ENCODE assay signal across 8 cellular contexts in the genomic region with DNA sequence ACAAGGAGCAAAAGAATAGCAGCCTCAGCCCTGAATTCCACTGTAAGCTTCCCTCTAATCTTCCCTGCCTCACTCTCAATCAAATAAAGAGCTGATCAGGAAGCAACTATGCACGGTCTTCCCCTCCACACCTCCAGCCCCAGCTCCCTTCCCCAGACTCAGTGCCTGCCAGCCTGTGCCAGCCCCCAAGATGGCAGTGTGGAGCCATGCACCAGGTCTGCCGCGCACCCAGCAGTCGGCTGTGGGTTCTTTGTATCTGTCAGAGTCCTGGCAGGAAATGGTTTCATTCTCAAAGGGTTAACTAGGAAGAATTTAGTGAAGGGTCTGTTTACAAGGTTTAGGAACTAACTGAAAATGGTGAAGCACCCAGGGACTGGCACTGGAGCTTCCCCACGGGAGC.
A peak's percentile ranks its signal among the peaks of the same experiment; 100 is the strongest.
DNase-seq lines count a peak whose midpoint lies in the region; ATAC-seq and TF ChIP-seq lines count a peak whose summit lies in the region.
"Not testable (repeated sequence)": the region's sequence is repeated elsewhere in the genome, so short reads cannot be mapped to it uniquely, and the experiment has no call there.

No MANE protein-coding gene starts in this region.

- not testable (repeated sequence) for H3K4me3 ChIP-seq in Peyer's patch, left ventricle myocardium inferior

- H3K27me3 Mint-ChIP-seq in activated CD4-positive, alpha-beta memory T cell treated with anti-CD3 and anti-CD28 coated beads, Interleukin-2, amount 10 ng/mL, durations not matched to agents 7 days and 5 days; MCF 10A (ENCODE audit: insufficient read depth, unreplicated experiment): not testable (repeated sequence)

- POLR2A ChIA-PET in activated CD4-positive, alpha-beta memory T cell treated with anti-CD3 and anti-CD28 coated beads, Interleukin-2, amount 10 ng/mL, durations not matched to agents 7 days and 5 days (lab: Charles Lee); MCF 10A (lab: Yijun Ruan, JAX): not testable (repeated sequence)

- not testable (repeated sequence) for H3K27me3 ChIP-seq in Peyer's patch; left ventricle myocardium inferior (ENCODE audit: low read depth)

- not testable (repeated sequence) for H3K36me3 ChIP-seq in Peyer's patch, left ventricle myocardium inferior

- not testable (repeated sequence) for BruUV-seq in MCF 10A (replicated peaks; lab: Mats Ljungman, UMichigan)

- peak in 4 of 6 experiments; percentile 27 to 69 (median 68) for TF ChIP-seq CTCF in Peyer's patch (IDR thresholded peaks at IDR 0.05)
- peak; percentile 79 for TF ChIP-seq CTCF in MCF 10A (IDR thresholded peaks at IDR 0.05; ENCODE audit: unreplicated experiment)
- TF ChIP-seq CTCF in left ventricle myocardium inferior (IDR thresholded peaks at IDR 0.05; ENCODE audit: borderline replicate concordance) = peak; percentile 61

- not testable (repeated sequence) for H3K4me1 Mint-ChIP-seq in activated CD4-positive, alpha-beta memory T cell treated with anti-CD3 and anti-CD28 coated beads, Interleukin-2, amount 10 ng/mL, durations not matched to agents 7 days and 5 days
- peaks cover 17% of the 10 kb centered on the region for H3K4me1 Mint-ChIP-seq in MCF 10A (ENCODE audit: insufficient read depth, unreplicated experiment)

- H3K27ac ChIP-seq in Peyer's patch; left ventricle myocardium inferior (replicated peaks): not testable (repeated sequence)

- H3K4me3 Mint-ChIP-seq in activated CD4-positive, alpha-beta memory T cell treated with anti-CD3 and anti-CD28 coated beads, Interleukin-2, amount 10 ng/mL, durations not matched to agents 7 days and 5 days; MCF 10A (ENCODE audit: unreplicated experiment): not testable (repeated sequence)

- H3K36me3 Mint-ChIP-seq in activated CD4-positive, alpha-beta memory T cell treated with anti-CD3 and anti-CD28 coated beads, Interleukin-2, amount 10 ng/mL, durations not matched to agents 7 days and 5 days (ENCODE audit: low read depth); MCF 10A (ENCODE audit: insufficient read depth, unreplicated experiment): not testable (repeated sequence)

- H3K9me3 Mint-ChIP-seq in activated CD4-positive, alpha-beta memory T cell treated with anti-CD3 and anti-CD28 coated beads, Interleukin-2, amount 10 ng/mL, durations not matched to agents 7 days and 5 days; MCF 10A (ENCODE audit: unreplicated experiment): not testable (repeated sequence)

- not testable (repeated sequence) for H3K4me1 ChIP-seq in Peyer's patch, left ventricle myocardium inferior

- not testable (repeated sequence) for ATAC-seq in stimulated activated naive CD8-positive, alpha-beta T cell treated with anti-CD3 and anti-CD28 coated beads, Interleukin-15, Interleukin-2, amounts not matched to agents 100 U/mL and 50 U/mL, for 24 hours

- TF ChIP-seq POLR2A in Peyer's patch (IDR thresholded peaks at IDR 0.05) = not testable (repeated sequence)

- CTCF ChIA-PET in activated CD4-positive, alpha-beta memory T cell treated with anti-CD3 and anti-CD28 coated beads, Interleukin-2, amount 10 ng/mL, durations not matched to agents 7 days and 5 days (lab: Charles Lee) = interaction anchor here (0.6 to 1.5 kb wide), 5 partner anchors 20 to 315 kb away, joined by 3 to 6 read pairs (median 3); partner anchors contain the start of gene PRSS12
- CTCF ChIA-PET in MCF 10A (lab: Yijun Ruan, JAX) = interaction anchor here (0.6 to 1.4 kb wide), 9 partner anchors 8 to 440 kb away, joined by 3 to 10 read pairs (median 3); partner anchors contain the start of gene METTL14

- peak; percentile 1 for DNase-seq in DMS53 treated with DMSO at 0.1 percent for 48 hours (lab: John Stamatoyannopoulos, UW; ENCODE audit: unreplicated experiment)
- DNase-seq in M059J (ENCODE audit: low read depth) = peak; percentile 18
- DNase-seq in Peyer's patch = peak in 2 of 3 donors; percentile 56 to 69
- peak; percentile 61 for DNase-seq in activated CD4-positive, alpha-beta memory T cell treated with anti-CD3 and anti-CD28 coated beads, Interleukin-2, amount 10 ng/mL, durations not matched to agents 7 days and 5 days
- peak; percentile 49 for DNase-seq in MCF 10A (ENCODE audit: unreplicated experiment)
- DNase-seq in left ventricle myocardium inferior = peak; percentile 21
- peak; percentile 5 for DNase-seq in occipital lobe (lab: John Stamatoyannopoulos, UW)
- peak; percentile 60 for DNase-seq in stimulated activated naive CD8-positive, alpha-beta T cell treated with anti-CD3 and anti-CD28 coated beads, Interleukin-15, Interleukin-2, amounts not matched to agents 100 U/mL and 50 U/mL, for 24 hours

- not testable (repeated sequence) for H3K9me3 ChIP-seq in Peyer's patch; left ventricle myocardium inferior (replicated peaks)

- intact Hi-C loops in MCF 10A (cut with micrococcal nuclease); left ventricle myocardium inferior (cut with micrococcal nuclease): not testable (repeated sequence)

- H3K27ac Mint-ChIP-seq in activated CD4-positive, alpha-beta memory T cell treated with anti-CD3 and anti-CD28 coated beads, Interleukin-2, amount 10 ng/mL, durations not matched to agents 7 days and 5 days; MCF 10A (ENCODE audit: low read depth, unreplicated experiment): not testable (repeated sequence)

Comparison
In these comparisons a context has a peak if more than half of its experiments do, and no peak if none do; other contexts are left out.
1. DNase-seq: peak in every context shown above with its lines; median percentile 62 in Peyer's patch; 61 in activated CD4-positive, alpha-beta memory T cell treated with anti-CD3 and anti-CD28 coated beads, Interleukin-2, amount 10 ng/mL, durations not matched to agents 7 days and 5 days; 60 in stimulated activated naive CD8-positive, alpha-beta T cell treated with anti-CD3 and anti-CD28 coated beads, Interleukin-15, Interleukin-2, amounts not matched to agents 100 U/mL and 50 U/mL, for 24 hours; 49 in MCF 10A; 21 in left ventricle myocardium inferior; 18 in M059J; 5 in occipital lobe; 1 in DMS53 treated with DMSO at 0.1 percent for 48 hours.